25 cellular contexts compared by ENCODE assay signal in the genomic region with DNA sequence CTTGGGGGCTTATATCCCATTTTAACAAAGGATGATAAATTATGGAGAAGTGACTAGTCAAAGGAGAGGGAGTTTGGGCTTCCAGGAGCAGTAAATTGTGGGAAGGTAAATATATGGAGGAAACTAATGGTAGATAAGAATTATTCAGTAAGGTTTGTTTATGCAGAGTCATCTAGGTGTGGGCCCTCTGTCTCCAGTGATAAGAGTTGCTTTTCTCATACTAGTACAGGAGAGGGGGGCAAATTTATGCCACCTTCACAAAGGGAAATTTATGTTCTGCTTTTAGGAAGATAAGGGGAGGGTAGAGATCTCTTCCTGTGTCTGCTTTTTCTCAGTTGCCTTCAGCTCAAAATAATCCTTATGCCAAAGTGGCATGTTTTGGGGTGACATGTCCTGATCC.
"Had no signal": no experiment of that assay in that cellular context is flagged by ENCODE, and none has a peak within 500 bp of the region (broad histone marks: within the 10 kb centered on the region; RNA-seq: fewer than 3 reads in every experiment).

No MANE protein-coding gene starts in this region.

- H3K9me3 ChIP-seq: ovary, right lobe of liver, stomach, thoracic aorta, thyroid gland, upper lobe of left lung, vagina had no signal

- H3K4me1 ChIP-seq: parathyroid adenoma, psoas muscle, right lobe of liver, sigmoid colon, stomach, thyroid gland, tibial nerve, upper lobe of left lung, vagina had no signal

- DNase-seq: nephron progenitor cell; occipital lobe; ovary; posterior cingulate gyrus; psoas muscle; right cardiac atrium; right lobe of liver; sigmoid colon; small intestine; stimulated activated CD4-positive, alpha-beta T cell treated with anti-CD3 and anti-CD28 coated beads, Interleukin-15, amount 100 ng/mL, for 24 hours; stimulated activated CD4-positive, alpha-beta T cell treated with anti-CD3 and anti-CD28 coated beads, Interleukin-2, amount 100 ng/mL, for 24 hours; stimulated activated CD4-positive, alpha-beta T cell treated with anti-CD3 and anti-CD28 coated beads, Interleukin-2, amount 100 ng/mL, for 48 hours; stimulated activated CD4-positive, alpha-beta T cell treated with anti-CD3 and anti-CD28 coated beads, Interleukin-4, amount 100 ng/mL, for 24 hours; stimulated activated naive B cell treated with anti-CD40 and anti-IgM and Interleukin-4, amounts not matched to agents 10 μg/mL and 1 μg/mL and 100 μg/mL, for 72 hours; stimulated activated naive CD4-positive, alpha-beta T cell treated with Interleukin-2 at 50 U/mL for 16 hours; stomach; thyroid gland; trophoblast cell; upper lobe of left lung had no signal

- H3K36me3 ChIP-seq: ovary, right lobe of liver, sigmoid colon, stomach, thoracic aorta, thyroid gland, tibial nerve, upper lobe of left lung, vagina had no signal

- H3K4me3 ChIP-seq: ovary, psoas muscle, right lobe of liver, sigmoid colon, stomach, thoracic aorta, thyroid gland, tibial nerve, upper lobe of left lung, vagina had no signal

- H3K27ac ChIP-seq: ovary, parathyroid adenoma, psoas muscle, right lobe of liver, sigmoid colon, stomach, thoracic aorta, thyroid gland, tibial nerve, upper lobe of left lung, vagina had no signal

- ATAC-seq: natural killer cell treated with Interleukin-12 subunit alpha and Interleukin-12 subunit beta and Interleukin-15 and Interleukin-18, amount 100 ng/mL, for 72 hours; psoas muscle; right cardiac atrium; right lobe of liver; stimulated activated effector memory CD8-positive, alpha-beta T cell treated with anti-CD3 and anti-CD28 coated beads, Interleukin-12 subunit alpha, Interleukin-12 subunit beta, amount 100 ng/mL, for 72 hours; stimulated activated naive B cell treated with anti-CD40 and anti-IgM and Interleukin-4, amounts not matched to agents 10 μg/mL and 1 μg/mL and 100 μg/mL, for 72 hours had no signal
